ENCODE assay signal across 1 cellular context in the genomic region with DNA sequence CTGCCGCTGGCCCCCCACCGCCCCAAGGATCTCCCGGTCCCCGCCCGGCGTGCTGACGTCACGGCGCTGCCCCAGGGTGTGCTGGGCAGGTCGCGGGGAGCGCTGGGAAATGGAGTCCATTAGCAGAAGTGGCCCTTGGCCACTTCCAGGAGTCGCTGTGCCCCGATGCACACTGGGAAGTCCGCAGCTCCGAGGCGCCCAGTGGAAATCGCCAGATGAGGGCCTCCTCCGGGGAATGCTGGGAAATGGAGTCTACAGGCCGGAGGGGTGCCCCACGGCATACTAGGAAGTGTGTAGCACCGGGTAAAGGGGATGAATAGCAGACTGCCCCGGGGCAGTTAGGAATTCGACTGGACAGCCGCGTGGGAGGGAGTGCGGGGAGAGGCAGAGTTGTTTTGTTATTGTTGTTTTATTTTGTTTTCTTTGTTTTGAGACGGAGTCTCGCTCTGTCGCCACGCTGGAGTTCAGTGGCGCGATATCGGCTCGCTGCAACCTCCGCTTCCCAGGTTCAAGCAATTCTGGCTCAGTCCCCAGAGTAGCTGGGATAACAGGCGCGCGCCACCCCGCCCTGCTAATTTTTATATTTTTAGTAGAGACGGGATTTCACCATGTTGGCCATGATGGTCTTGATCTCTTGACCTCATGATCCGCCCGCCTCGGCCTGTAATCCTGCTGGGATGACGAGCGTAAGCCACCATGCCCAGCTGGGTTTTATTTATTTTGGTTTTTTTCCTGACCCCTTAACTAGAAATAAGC.
TF ChIP-seq lines count a peak whose summit lies in the region.

A gene (minus strand): TSS at position 2 of the 756 bp plus-strand sequence. CDS start 94 bp downstream, outside the sequence.

TF ChIP-seq in K562, 482 proteins besides CTCF, POLR2A, EP300 and RAD21 (continued from another document and continues in another):
- TF ChIP-seq, protein P1, sequence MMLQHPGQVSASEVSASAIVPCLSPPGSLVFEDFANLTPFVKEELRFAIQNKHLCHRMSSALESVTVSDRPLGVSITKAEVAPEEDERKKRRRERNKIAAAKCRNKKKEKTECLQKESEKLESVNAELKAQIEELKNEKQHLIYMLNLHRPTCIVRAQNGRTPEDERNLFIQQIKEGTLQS (IDR thresholded peaks at IDR 0.05): peak; percentile 58
- TF ChIP-seq, protein P1 (CRISPR knock-in tag; conservative IDR thresholded peaks at IDR 0.05): peak; percentile 74; the same call in 1 of the 2 replicates
- no peak for TF ChIP-seq MEF2A (IDR thresholded peaks at IDR 0.05; ENCODE audit: control insufficient read depth, low read depth, low read length)
- TF ChIP-seq ETV6 (IDR thresholded peaks at IDR 0.05; ENCODE audit: borderline replicate concordance in 1 of 2, low read depth in 2 of 2, low read length in 1 of 2): 0 out of 4 replicates have a peak, but pooled peaks of 1 of the 2 experiments have one; percentile 29
- TF ChIP-seq ETV6 (CRISPR knock-in tag; IDR thresholded peaks at IDR 0.05; ENCODE audit: borderline replicate concordance): no peak
- TF ChIP-seq, protein P2, sequence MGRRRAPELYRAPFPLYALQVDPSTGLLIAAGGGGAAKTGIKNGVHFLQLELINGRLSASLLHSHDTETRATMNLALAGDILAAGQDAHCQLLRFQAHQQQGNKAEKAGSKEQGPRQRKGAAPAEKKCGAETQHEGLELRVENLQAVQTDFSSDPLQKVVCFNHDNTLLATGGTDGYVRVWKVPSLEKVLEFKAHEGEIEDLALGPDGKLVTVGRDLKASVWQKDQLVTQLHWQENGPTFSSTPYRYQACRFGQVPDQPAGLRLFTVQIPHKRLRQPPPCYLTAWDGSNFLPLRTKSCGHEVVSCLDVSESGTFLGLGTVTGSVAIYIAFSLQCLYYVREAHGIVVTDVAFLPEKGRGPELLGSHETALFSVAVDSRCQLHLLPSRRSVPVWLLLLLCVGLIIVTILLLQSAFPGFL (CRISPR knock-in tag; IDR thresholded peaks at IDR 0.05): no peak
- peak; percentile 82 for TF ChIP-seq POLR2G (IDR thresholded peaks at IDR 0.05; ENCODE audit: low read depth, low read length)
- TF ChIP-seq OTX1 (CRISPR knock-in tag; IDR thresholded peaks at IDR 0.05): peak; percentile 80; the same call in 1 of the 2 replicates
- TF ChIP-seq ZNF76 (CRISPR knock-in tag; IDR thresholded peaks at IDR 0.05; ENCODE audit: borderline replicate concordance): 0 out of 2 replicates have a peak, but pooled peaks have one; percentile 36
- TF ChIP-seq RFX7 (CRISPR knock-in tag; IDR thresholded peaks at IDR 0.05): no peak
- TF ChIP-seq NCOR1 (IDR thresholded peaks at IDR 0.05): no peak
- TF ChIP-seq, protein P3, sequence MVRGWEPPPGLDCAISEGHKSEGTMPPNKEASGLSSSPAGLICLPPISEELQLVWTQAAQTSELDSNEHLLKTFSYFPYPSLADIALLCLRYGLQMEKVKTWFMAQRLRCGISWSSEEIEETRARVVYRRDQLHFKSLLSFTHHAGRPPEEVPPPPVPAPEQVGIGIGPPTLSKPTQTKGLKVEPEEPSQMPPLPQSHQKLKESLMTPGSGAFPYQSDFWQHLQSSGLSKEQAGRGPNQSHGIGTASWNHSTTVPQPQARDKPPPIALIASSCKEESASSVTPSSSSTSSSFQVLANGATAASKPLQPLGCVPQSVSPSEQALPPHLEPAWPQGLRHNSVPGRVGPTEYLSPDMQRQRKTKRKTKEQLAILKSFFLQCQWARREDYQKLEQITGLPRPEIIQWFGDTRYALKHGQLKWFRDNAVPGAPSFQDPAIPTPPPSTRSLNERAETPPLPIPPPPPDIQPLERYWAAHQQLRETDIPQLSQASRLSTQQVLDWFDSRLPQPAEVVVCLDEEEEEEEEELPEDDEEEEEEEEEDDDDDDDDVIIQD (CRISPR knock-in tag; IDR thresholded peaks at IDR 0.05): 0 out of 2 replicates have a peak, but pooled peaks have one; percentile 30
- peak; percentile 71; the same call in 1 of the 2 replicates for TF ChIP-seq PML (IDR thresholded peaks at IDR 0.05; ENCODE audit: low read length)
- no peak; a peak in 1 of 4 replicates for TF ChIP-seq KDM4B (IDR thresholded peaks at IDR 0.05; ENCODE audit: borderline replicate concordance in 2 of 2, low read depth in 1 of 2)
- no peak for TF ChIP-seq MCM5 (IDR thresholded peaks at IDR 0.05; ENCODE audit: low read depth)
- no peak for TF ChIP-seq SIRT6 (IDR thresholded peaks at IDR 0.05; ENCODE audit: low read depth, low read length)
- TF ChIP-seq, protein P4, sequence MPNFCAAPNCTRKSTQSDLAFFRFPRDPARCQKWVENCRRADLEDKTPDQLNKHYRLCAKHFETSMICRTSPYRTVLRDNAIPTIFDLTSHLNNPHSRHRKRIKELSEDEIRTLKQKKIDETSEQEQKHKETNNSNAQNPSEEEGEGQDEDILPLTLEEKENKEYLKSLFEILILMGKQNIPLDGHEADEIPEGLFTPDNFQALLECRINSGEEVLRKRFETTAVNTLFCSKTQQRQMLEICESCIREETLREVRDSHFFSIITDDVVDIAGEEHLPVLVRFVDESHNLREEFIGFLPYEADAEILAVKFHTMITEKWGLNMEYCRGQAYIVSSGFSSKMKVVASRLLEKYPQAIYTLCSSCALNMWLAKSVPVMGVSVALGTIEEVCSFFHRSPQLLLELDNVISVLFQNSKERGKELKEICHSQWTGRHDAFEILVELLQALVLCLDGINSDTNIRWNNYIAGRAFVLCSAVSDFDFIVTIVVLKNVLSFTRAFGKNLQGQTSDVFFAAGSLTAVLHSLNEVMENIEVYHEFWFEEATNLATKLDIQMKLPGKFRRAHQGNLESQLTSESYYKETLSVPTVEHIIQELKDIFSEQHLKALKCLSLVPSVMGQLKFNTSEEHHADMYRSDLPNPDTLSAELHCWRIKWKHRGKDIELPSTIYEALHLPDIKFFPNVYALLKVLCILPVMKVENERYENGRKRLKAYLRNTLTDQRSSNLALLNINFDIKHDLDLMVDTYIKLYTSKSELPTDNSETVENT (CRISPR knock-in tag; IDR thresholded peaks at IDR 0.05): 0 out of 2 replicates have a peak, but pooled peaks have one; percentile 29
- no peak for TF ChIP-seq CEBPG (CRISPR knock-in tag; IDR thresholded peaks at IDR 0.05)
- TF ChIP-seq CEBPG (tag; conservative IDR thresholded peaks at IDR 0.05 in 1 of 2, IDR thresholded peaks at IDR 0.05 in 1 of 2): no peak
- no peak for TF ChIP-seq KDM1A (IDR thresholded peaks at IDR 0.05)
- peak; percentile 71 for TF ChIP-seq JUND (IDR thresholded peaks at IDR 0.05; ENCODE audit: borderline replicate concordance, low read depth, low read length)
- TF ChIP-seq JUND (tag; IDR thresholded peaks at IDR 0.05; ENCODE audit: borderline replicate concordance, low read depth, low read length): peak; percentile 24; the same call in 1 of the 3 replicates
- TF ChIP-seq ZNF384 (IDR thresholded peaks at IDR 0.05; ENCODE audit: low read depth, low read length): no peak
- TF ChIP-seq ZNF316 (IDR thresholded peaks at IDR 0.05): no peak
- no peak for TF ChIP-seq PHF21A (IDR thresholded peaks at IDR 0.05; ENCODE audit: borderline replicate concordance, low read depth)
- peak; percentile 79; the same call in 1 of the 2 replicates for TF ChIP-seq FOXJ2 (tag; IDR thresholded peaks at IDR 0.05)
- no peak for TF ChIP-seq CHD1 (IDR thresholded peaks at IDR 0.05; ENCODE audit: low read length)
- TF ChIP-seq, protein P5, sequence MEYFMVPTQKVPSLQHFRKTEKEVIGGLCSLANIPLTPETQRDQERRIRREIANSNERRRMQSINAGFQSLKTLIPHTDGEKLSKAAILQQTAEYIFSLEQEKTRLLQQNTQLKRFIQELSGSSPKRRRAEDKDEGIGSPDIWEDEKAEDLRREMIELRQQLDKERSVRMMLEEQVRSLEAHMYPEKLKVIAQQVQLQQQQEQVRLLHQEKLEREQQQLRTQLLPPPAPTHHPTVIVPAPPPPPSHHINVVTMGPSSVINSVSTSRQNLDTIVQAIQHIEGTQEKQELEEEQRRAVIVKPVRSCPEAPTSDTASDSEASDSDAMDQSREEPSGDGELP (CRISPR knock-in tag; IDR thresholded peaks at IDR 0.05; ENCODE audit: borderline replicate concordance): peak; percentile 87
- TF ChIP-seq MTA1 (IDR thresholded peaks at IDR 0.05; ENCODE audit: borderline replicate concordance): peak; percentile 70
- no peak for TF ChIP-seq HMGN3 (IDR thresholded peaks at IDR 0.05; ENCODE audit: borderline replicate concordance, extremely low read depth, insufficient read length, low read depth, low read length)
- TF ChIP-seq ZNF212 (CRISPR knock-in tag; IDR thresholded peaks at IDR 0.05): no peak
- TF ChIP-seq LCOR (CRISPR knock-in tag; IDR thresholded peaks at IDR 0.05): no peak
- TF ChIP-seq MYNN (IDR thresholded peaks at IDR 0.05): no peak
- TF ChIP-seq MYNN (CRISPR knock-in tag; IDR thresholded peaks at IDR 0.05): no peak
- no peak for TF ChIP-seq RBM25 (IDR thresholded peaks at IDR 0.05; ENCODE audit: low read depth, low read length, severe bottlenecking)
- no peak for TF ChIP-seq BMI1 (IDR thresholded peaks at IDR 0.05; ENCODE audit: low read length)
- TF ChIP-seq NCOA1 (IDR thresholded peaks at IDR 0.05; ENCODE audit: low read depth): no peak
- TF ChIP-seq POLR2H (tag; IDR thresholded peaks at IDR 0.05; ENCODE audit: low read depth): peak; percentile 82
- TF ChIP-seq POLR3G (IDR thresholded peaks at IDR 0.05; ENCODE audit: extremely low read depth, insufficient read length, insufficient replicate concordance): no peak
- TF ChIP-seq NFRKB (IDR thresholded peaks at IDR 0.05; ENCODE audit: low read depth): peak; percentile 83; the same call in 1 of the 2 replicates
- TF ChIP-seq, protein P6, sequence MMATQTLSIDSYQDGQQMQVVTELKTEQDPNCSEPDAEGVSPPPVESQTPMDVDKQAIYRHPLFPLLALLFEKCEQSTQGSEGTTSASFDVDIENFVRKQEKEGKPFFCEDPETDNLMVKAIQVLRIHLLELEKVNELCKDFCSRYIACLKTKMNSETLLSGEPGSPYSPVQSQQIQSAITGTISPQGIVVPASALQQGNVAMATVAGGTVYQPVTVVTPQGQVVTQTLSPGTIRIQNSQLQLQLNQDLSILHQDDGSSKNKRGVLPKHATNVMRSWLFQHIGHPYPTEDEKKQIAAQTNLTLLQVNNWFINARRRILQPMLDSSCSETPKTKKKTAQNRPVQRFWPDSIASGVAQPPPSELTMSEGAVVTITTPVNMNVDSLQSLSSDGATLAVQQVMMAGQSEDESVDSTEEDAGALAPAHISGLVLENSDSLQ (IDR thresholded peaks at IDR 0.05): no peak
- peak; percentile 54 for TF ChIP-seq NFE2 (IDR thresholded peaks at IDR 0.05; ENCODE audit: low read depth)
- TF ChIP-seq, protein P7, sequence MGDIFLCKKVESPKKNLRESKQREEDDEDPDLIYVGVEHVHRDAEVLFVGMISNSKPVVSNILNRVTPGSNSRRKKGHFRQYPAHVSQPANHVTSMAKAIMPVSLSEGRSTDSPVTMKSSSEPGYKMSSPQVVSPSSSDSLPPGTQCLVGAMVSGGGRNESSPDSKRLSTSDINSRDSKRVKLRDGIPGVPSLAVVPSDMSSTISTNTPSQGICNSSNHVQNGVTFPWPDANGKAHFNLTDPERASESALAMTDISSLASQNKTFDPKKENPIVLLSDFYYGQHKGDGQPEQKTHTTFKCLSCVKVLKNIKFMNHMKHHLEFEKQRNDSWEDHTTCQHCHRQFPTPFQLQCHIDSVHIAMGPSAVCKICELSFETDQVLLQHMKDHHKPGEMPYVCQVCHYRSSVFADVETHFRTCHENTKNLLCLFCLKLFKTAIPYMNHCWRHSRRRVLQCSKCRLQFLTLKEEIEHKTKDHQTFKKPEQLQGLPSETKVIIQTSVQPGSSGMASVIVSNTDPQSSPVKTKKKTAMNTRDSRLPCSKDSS (IDR thresholded peaks at IDR 0.05; ENCODE audit: low read depth, partially characterized antibody): no peak
- TF ChIP-seq, protein P8, sequence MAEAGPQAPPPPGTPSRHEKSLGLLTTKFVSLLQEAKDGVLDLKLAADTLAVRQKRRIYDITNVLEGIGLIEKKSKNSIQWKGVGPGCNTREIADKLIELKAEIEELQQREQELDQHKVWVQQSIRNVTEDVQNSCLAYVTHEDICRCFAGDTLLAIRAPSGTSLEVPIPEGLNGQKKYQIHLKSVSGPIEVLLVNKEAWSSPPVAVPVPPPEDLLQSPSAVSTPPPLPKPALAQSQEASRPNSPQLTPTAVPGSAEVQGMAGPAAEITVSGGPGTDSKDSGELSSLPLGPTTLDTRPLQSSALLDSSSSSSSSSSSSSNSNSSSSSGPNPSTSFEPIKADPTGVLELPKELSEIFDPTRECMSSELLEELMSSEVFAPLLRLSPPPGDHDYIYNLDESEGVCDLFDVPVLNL (CRISPR knock-in tag; IDR thresholded peaks at IDR 0.05; ENCODE audit: low read depth): no peak
- TF ChIP-seq RBM17 (IDR thresholded peaks at IDR 0.05; ENCODE audit: borderline replicate concordance, low read depth, low read length): no peak
- no peak for TF ChIP-seq ZNF785 (CRISPR knock-in tag; IDR thresholded peaks at IDR 0.05)
- TF ChIP-seq ZNF431 (CRISPR knock-in tag; IDR thresholded peaks at IDR 0.05): no peak
- TF ChIP-seq BCOR (IDR thresholded peaks at IDR 0.05): 0 out of 2 replicates have a peak, but pooled peaks have one; percentile 5
- no peak for TF ChIP-seq PRPF4 (IDR thresholded peaks at IDR 0.05; ENCODE audit: insufficient read depth, low read depth, low read length, poor library complexity, severe bottlenecking)
- TF ChIP-seq SMARCC2 (IDR thresholded peaks at IDR 0.05; ENCODE audit: low read depth): 0 out of 2 replicates have a peak, but pooled peaks have one; percentile 49
- no peak for TF ChIP-seq GATAD2B (IDR thresholded peaks at IDR 0.05; ENCODE audit: borderline replicate concordance)
- TF ChIP-seq ZBTB17 (CRISPR knock-in tag; IDR thresholded peaks at IDR 0.05): peak; percentile 38; the same call in 1 of the 2 replicates
- TF ChIP-seq, protein P9, sequence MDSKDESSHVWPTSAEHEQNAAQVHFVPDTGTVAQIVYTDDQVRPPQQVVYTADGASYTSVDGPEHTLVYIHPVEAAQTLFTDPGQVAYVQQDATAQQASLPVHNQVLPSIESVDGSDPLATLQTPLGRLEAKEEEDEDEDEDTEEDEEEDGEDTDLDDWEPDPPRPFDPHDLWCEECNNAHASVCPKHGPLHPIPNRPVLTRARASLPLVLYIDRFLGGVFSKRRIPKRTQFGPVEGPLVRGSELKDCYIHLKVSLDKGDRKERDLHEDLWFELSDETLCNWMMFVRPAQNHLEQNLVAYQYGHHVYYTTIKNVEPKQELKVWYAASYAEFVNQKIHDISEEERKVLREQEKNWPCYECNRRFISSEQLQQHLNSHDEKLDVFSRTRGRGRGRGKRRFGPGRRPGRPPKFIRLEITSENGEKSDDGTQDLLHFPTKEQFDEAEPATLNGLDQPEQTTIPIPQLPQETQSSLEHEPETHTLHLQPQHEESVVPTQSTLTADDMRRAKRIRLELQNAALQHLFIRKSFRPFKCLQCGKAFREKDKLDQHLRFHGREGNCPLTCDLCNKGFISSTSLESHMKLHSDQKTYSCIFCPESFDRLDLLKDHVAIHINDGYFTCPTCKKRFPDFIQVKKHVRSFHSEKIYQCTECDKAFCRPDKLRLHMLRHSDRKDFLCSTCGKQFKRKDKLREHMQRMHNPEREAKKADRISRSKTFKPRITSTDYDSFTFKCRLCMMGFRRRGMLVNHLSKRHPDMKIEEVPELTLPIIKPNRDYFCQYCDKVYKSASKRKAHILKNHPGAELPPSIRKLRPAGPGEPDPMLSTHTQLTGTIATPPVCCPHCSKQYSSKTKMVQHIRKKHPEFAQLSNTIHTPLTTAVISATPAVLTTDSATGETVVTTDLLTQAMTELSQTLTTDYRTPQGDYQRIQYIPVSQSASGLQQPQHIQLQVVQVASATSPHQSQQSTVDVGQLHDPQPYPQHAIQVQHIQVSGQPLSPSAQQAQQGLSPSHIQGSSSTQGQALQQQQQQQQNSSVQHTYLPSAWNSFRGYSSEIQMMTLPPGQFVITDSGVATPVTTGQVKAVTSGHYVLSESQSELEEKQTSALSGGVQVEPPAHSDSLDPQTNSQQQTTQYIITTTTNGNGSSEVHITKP (IDR thresholded peaks at IDR 0.05; ENCODE audit: partially characterized antibody): peak; percentile 47
